Comparison of ENCODE assay signal across 7 cellular contexts in genomic region chr16:84647830-84648594, GRCh38. TPM values are rescaled to one million over a fixed set of nuclear protein-coding genes. Genes with fewer than 3 reads are reported as not detected.
DNase-seq lines count a peak whose midpoint lies in the region; ATAC-seq and TF ChIP-seq lines count a peak whose summit lies in the region.

Gene KLHL36 (plus strand): TSS chr16:84648511. CDS start chr16:84650868, 2,357 bp downstream.

- intact Hi-C loops in mucosa of descending colon (cut with DNase I, micrococcal nuclease), result no loop called here

- no peaks in the 10 kb centered on the region for H3K36me3 ChIP-seq in mucosa of descending colon (ENCODE audit: low read depth)

- in situ Hi-C loops in GM13977 (cut with MboI; ENCODE audit: low pct_unique_long_range_greater_than_20kb, low sequenced_read_pairs, unreplicated experiment), result loop anchor here (25.0 kb wide), 1 partner anchor 314 kb away; no protein-coding TSS in a partner anchor

- H3K4me1 Mint-ChIP-seq in endothelial cell (ENCODE audit: unreplicated experiment), result peaks cover 6% of the 10 kb centered on the region

- H3K4me3 ChIP-seq in mucosa of descending colon, result peak within 1 kb of the TSS; percentile 72

- H3K4me3 Mint-ChIP-seq in endothelial cell (ENCODE audit: unreplicated experiment), result peak within 1 kb of the TSS; percentile 94

- H3K9me3 ChIP-seq in mucosa of descending colon, result no peaks in the 10 kb centered on the region

- TF ChIP-seq CTCF in GM13977 (IDR thresholded peaks at IDR 0.05; ENCODE audit: extremely low read depth, insufficient read depth, missing control alignments) (no peak), endothelial cell (IDR thresholded peaks at IDR 0.05; ENCODE audit: unreplicated experiment) (no peak), mucosa of descending colon (IDR thresholded peaks at IDR 0.05) (no peak)

- peaks cover 12% of the 10 kb centered on the region for H3K4me1 ChIP-seq in mucosa of descending colon (ENCODE audit: low read depth)

- no peaks in the 10 kb centered on the region for H3K9me3 Mint-ChIP-seq in endothelial cell (ENCODE audit: unreplicated experiment)

- ATAC-seq in mucosa of descending colon, result peak; percentile 87

- peak within 1 kb of the TSS; percentile 72 for H3K27ac Mint-ChIP-seq in endothelial cell (ENCODE audit: unreplicated experiment)

- peaks cover 12% of the 10 kb centered on the region for H3K27me3 Mint-ChIP-seq in endothelial cell (ENCODE audit: unreplicated experiment)

- H3K36me3 Mint-ChIP-seq in endothelial cell (ENCODE audit: low read depth, unreplicated experiment), result peaks cover 17% of the 10 kb centered on the region

- DNase-seq in GM13977 (ENCODE audit: low spot score) (peak; percentile 98), HCEC 1CT (peak; percentile 11), NCI-H2171 treated with DMSO at 0.1 percent for 48 hours (lab: John Stamatoyannopoulos, UW) (peak; percentile 31), endothelial cell (ENCODE audit: low spot score) (peak; percentile 63), mucosa of descending colon (peak; percentile 75 to 84 (median 83))
- peak; percentile 9 for DNase-seq in activated CD8-positive, alpha-beta memory T cell treated with anti-CD3 and anti-CD28 coated beads, Interleukin-2, amount 50 U/mL, for 24 hours (ENCODE audit: extremely low read depth)
- DNase-seq in stimulated activated CD8-positive, alpha-beta memory T cell treated with anti-CD3 and anti-CD28 coated beads, Interleukin-4, amount 100 ng/mL, for 1 hour (ENCODE audit: low read depth in 2 of 2, low spot score in 1 of 2), result peak; percentile 43 to 49

RNA-seq across cellular contexts. Expression of gene KLHL36, which starts in this region (rescaled TPM):
- 40.8 TPM for total RNA-seq in endothelial cell (ENCODE audit: unreplicated experiment)
- 10 to 100 TPM; 47.5 to 60.3 (median 59.2) TPM for total RNA-seq in mucosa of descending colon

Comparison
In these comparisons a context has a peak if more than half of its experiments do, and no peak if none do; other contexts are left out.
1. Peak in every context shown above with its lines: DNase-seq, ATAC-seq and H3K4me3 ChIP-seq.
2. DNase-seq: peak in every context shown above with its lines; median percentile 98 in GM13977; 83 in mucosa of descending colon; 63 in endothelial cell; 46 in stimulated activated CD8-positive, alpha-beta memory T cell treated with anti-CD3 and anti-CD28 coated beads, Interleukin-4, amount 100 ng/mL, for 1 hour; 31 in NCI-H2171 treated with DMSO at 0.1 percent for 48 hours; 11 in HCEC 1CT; 9 in activated CD8-positive, alpha-beta memory T cell treated with anti-CD3 and anti-CD28 coated beads, Interleukin-2, amount 50 U/mL, for 24 hours.